8 cellular contexts compared by ENCODE assay signal in genomic region chr5:173616577-173617118, GRCh38. TPM values are rescaled to one million over a fixed set of nuclear protein-coding genes. Genes with fewer than 3 reads are reported as not detected.
A peak's percentile ranks its signal among the peaks of the same experiment; 100 is the strongest.
DNase-seq lines count a peak whose midpoint lies in the region; ATAC-seq and TF ChIP-seq lines count a peak whose summit lies in the region.

Gene BOD1 (minus strand): TSS chr5:173616650. CDS start chr5:173616436, 214 bp downstream.

- H3K4me1 Mint-ChIP-seq in osteocyte (ENCODE audit: unreplicated experiment): peaks cover 42% of the 10 kb centered on the region

- H3K9me3 ChIP-seq in thoracic aorta: no peaks in the 10 kb centered on the region

- peak; percentile 98 for DNase-seq in GM12865 (ENCODE audit: low read depth)
- DNase-seq in NCI-H1417 treated with DMSO at 0.1 percent for 48 hours (lab: John Stamatoyannopoulos, UW): peak; percentile 83
- DNase-seq in SW 1271 (lab: John Stamatoyannopoulos, UW): peak; percentile 96 to 99
- DNase-seq in activated naive CD8-positive, alpha-beta T cell treated with anti-CD3 and anti-CD28 coated beads, Interleukin-2, amount 50 U/mL, for 16 hours (ENCODE audit: low read depth, low spot score): peak; percentile 87
- DNase-seq in head of caudate nucleus: peak; percentile 95 to 99 (median 98)
- DNase-seq in osteocyte (ENCODE audit: extremely low spot score, unreplicated experiment): peak; percentile 97
- peak; percentile 92 for DNase-seq in thoracic aorta (ENCODE audit: low spot score)

- H3K27ac Mint-ChIP-seq in osteocyte (ENCODE audit: unreplicated experiment): peak within 1 kb of the TSS; percentile 76

- H3K27me3 ChIP-seq in thoracic aorta (replicated peaks; ENCODE audit: insufficient read depth): no peaks in the 10 kb centered on the region

- H3K4me3 Mint-ChIP-seq in osteocyte (ENCODE audit: unreplicated experiment): peak within 1 kb of the TSS; percentile 87

- peak within 1 kb of the TSS; percentile 90 to 92 for H3K27ac ChIP-seq in thoracic aorta

- H3K27me3 Mint-ChIP-seq in osteocyte (ENCODE audit: unreplicated experiment): no peaks in the 10 kb centered on the region

- H3K36me3 Mint-ChIP-seq in osteocyte (ENCODE audit: unreplicated experiment): peaks cover 7% of the 10 kb centered on the region

- H3K4me3 ChIP-seq in GM12865 (ENCODE audit: low read depth, low read length) (peak within 1 kb of the TSS; percentile 82), thoracic aorta (peak within 1 kb of the TSS; percentile 96)

- peak; percentile 96 for ATAC-seq in HG02798 (IDR thresholded peaks at IDR 0.05; ENCODE audit: poor library complexity, unreplicated experiment)
- ATAC-seq in thoracic aorta (ENCODE audit: insufficient number of reproducible peaks, low FRiP score, low read depth): peak; percentile 98

- TF ChIP-seq CTCF in GM12865 (IDR thresholded peaks at IDR 0.05; ENCODE audit: insufficient read depth, low read depth, low read length, missing control alignments) (no peak), osteocyte (IDR thresholded peaks at IDR 0.05) (no peak), thoracic aorta (IDR thresholded peaks at IDR 0.05) (no peak)

- H3K9me3 Mint-ChIP-seq in osteocyte (ENCODE audit: unreplicated experiment): no peaks in the 10 kb centered on the region

- H3K4me1 ChIP-seq in thoracic aorta (ENCODE audit: control insufficient read depth in 1 of 2, low read depth in 2 of 2): peaks cover 9 to 31% of the 10 kb centered on the region in 2 donors

- no peaks in the 10 kb centered on the region for H3K36me3 ChIP-seq in thoracic aorta

- intact Hi-C loops in head of caudate nucleus (cut with DNase I): loop anchor here (5.0 to 10.0 kb wide), 2 partner anchors 271 to 698 kb away; partner anchors contain the start of gene CPEB4

RNA-seq across cellular contexts. Expression of gene BOD1, which starts in this region (rescaled TPM):
- 64.6 and 70.7 TPM in 2 replicates for total RNA-seq in osteocyte
- 10 to 100 TPM; 30.2 to 44.7 TPM for total RNA-seq in thoracic aorta

Comparison
In these comparisons a context has a peak if more than half of its experiments do, and no peak if none do; other contexts are left out.
1. Peak in every context shown above with its lines: DNase-seq, ATAC-seq, H3K4me3 ChIP-seq and H3K27ac ChIP-seq.